Comparison of ENCODE assay signal across 11 cellular contexts in genomic region chr6:151681426-151682059, GRCh38.
DNase-seq lines count a peak whose midpoint lies in the region; ATAC-seq, FAIRE-seq and TF ChIP-seq lines count a peak whose summit lies in the region.
"Had no signal": no experiment of that assay in that cellular context is flagged by ENCODE, and none has a peak within 500 bp of the region (broad histone marks: within the 10 kb centered on the region; RNA-seq: fewer than 3 reads in every experiment).

No MANE protein-coding gene starts in this region.

- no peak for TF ChIP-seq POLR2A in transverse colon (IDR thresholded peaks at IDR 0.05)

- no peaks in the 10 kb centered on the region for H3K9me3 ChIP-seq in mesenchymal stem cell (ENCODE audit: control insufficient read depth, low read length)
- no peaks in the 10 kb centered on the region for H3K9me3 ChIP-seq in transverse colon

- CTCF ChIA-PET in activated CD4-positive, alpha-beta T cell treated with anti-CD3 and anti-CD28 coated beads for 36 hours (lab: Charles Lee), result interaction anchor here (0.6 to 1.7 kb wide), 4 partner anchors 9 to 657 kb away, joined by 3 to 7 read pairs (median 4); no protein-coding TSS in a partner anchor

- no peaks in the 10 kb centered on the region for H3K79me1 ChIP-seq in mesenchymal stem cell (replicated peaks; ENCODE audit: low read length, poor library complexity, severe bottlenecking)

- no peak overlapping the region for H3K23ac ChIP-seq in mesenchymal stem cell (ENCODE audit: low read length in 2 of 2)

- no peak overlapping the region for H3K4ac ChIP-seq in mesenchymal stem cell (ENCODE audit: low read depth in 1 of 2, low read length in 2 of 2)

- H3K36me3 ChIP-seq in bronchial epithelial cell (ENCODE audit: control insufficient read depth, insufficient read depth, low read length) (no peaks in the 10 kb centered on the region), mesenchymal stem cell (ENCODE audit: control insufficient read depth in 1 of 2, insufficient read depth in 2 of 2, low read depth in 1 of 2, low read length in 2 of 2) (no peaks in the 10 kb centered on the region), transverse colon (no peaks in the 10 kb centered on the region)

- no peak for DNase-seq in activated CD4-positive, alpha-beta T cell treated with anti-CD3 and anti-CD28 coated beads for 36 hours
- DNase-seq in activated CD4-positive, alpha-beta T cell treated with anti-CD3 and anti-CD28 coated beads for 1 hour, result no peak
- DNase-seq in bronchial epithelial cell (ENCODE audit: low read depth) (no peak), mesenchymal stem cell (no peak), transverse colon (peak; percentile 32), HuH-7 (ENCODE audit: low spot score) (no peak), NCI-H1417 (lab: John Stamatoyannopoulos, UW) (no peak)
- DNase-seq: NCI-H2081 had no signal

- H3K36me3 Mint-ChIP-seq in activated CD4-positive, alpha-beta T cell treated with anti-CD3 and anti-CD28 coated beads for 36 hours (ENCODE audit: low read depth), result no peaks in the 10 kb centered on the region

- 80% methylated on average over 23 of the region's 23 CpGs for WGBS in mesenchymal stem cell
- 29 to 54% methylated on average over 2 to 23 of the region's 23 CpGs for WGBS in transverse colon (ENCODE audit: low coverage in 1 of 2), 2 donors

- H3K27me3 ChIP-seq in bronchial epithelial cell (ENCODE audit: control insufficient read depth, insufficient read depth, low read length) (no peaks in the 10 kb centered on the region), mesenchymal stem cell (ENCODE audit: control insufficient read depth in 1 of 2, insufficient read depth in 1 of 2, low read length in 2 of 2) (no peaks in the 10 kb centered on the region), transverse colon (no peaks in the 10 kb centered on the region)

- H3K9me3 Mint-ChIP-seq in activated CD4-positive, alpha-beta T cell treated with anti-CD3 and anti-CD28 coated beads for 36 hours (ENCODE audit: low read depth), result no peaks in the 10 kb centered on the region

- H2AFZ ChIP-seq in mesenchymal stem cell (ENCODE audit: low read depth, low read length), result no peak overlapping the region

- peaks cover 4% of the 10 kb centered on the region for H3K27me3 Mint-ChIP-seq in activated CD4-positive, alpha-beta T cell treated with anti-CD3 and anti-CD28 coated beads for 36 hours

- peaks cover 13% of the 10 kb centered on the region for H3K4me1 Mint-ChIP-seq in activated CD4-positive, alpha-beta T cell treated with anti-CD3 and anti-CD28 coated beads for 36 hours

- FAIRE-seq in bronchial epithelial cell (lab: Jason Lieb, UNC), result no peak
- FAIRE-seq: urothelium cell line had no signal

- peak overlapping the region; percentile 69 for H3K9ac ChIP-seq in mesenchymal stem cell (ENCODE audit: low read length)

- H3K4me3 ChIP-seq in bronchial epithelial cell (ENCODE audit: low read depth, low read length) (peak overlapping the region; percentile 3), mesenchymal stem cell (ENCODE audit: insufficient read depth in 1 of 2, low read depth in 1 of 2, low read length in 2 of 2) (peak overlapping the region in 1 of 2 experiments; percentile 67), transverse colon (peak overlapping the region in 1 of 4 donors; percentile 29)
- H3K4me3 ChIP-seq: smooth muscle cell had no signal

- ATAC-seq in activated CD4-positive, alpha-beta T cell treated with anti-CD3 and anti-CD28 coated beads for 36 hours, result no peak
- no peak for ATAC-seq in HG03457 (IDR thresholded peaks at IDR 0.05; ENCODE audit: unreplicated experiment)

- H3K18ac ChIP-seq in mesenchymal stem cell (ENCODE audit: low read depth in 1 of 2, low read length in 2 of 2), result no peak overlapping the region

- TF ChIP-seq CTCF in bronchial epithelial cell (IDR thresholded peaks at IDR 0.05; ENCODE audit: insufficient read depth, low read length, severe bottlenecking) (no peak), transverse colon (IDR thresholded peaks at IDR 0.05) (no peak)

- no peak overlapping the region for H2BK5ac ChIP-seq in mesenchymal stem cell (ENCODE audit: low read depth, low read length, poor library complexity, severe bottlenecking)

- H3K27ac Mint-ChIP-seq in activated CD4-positive, alpha-beta T cell treated with anti-CD3 and anti-CD28 coated beads for 36 hours, result peak overlapping the region; percentile 39

- no peak overlapping the region for H2BK12ac ChIP-seq in mesenchymal stem cell (ENCODE audit: low read length in 2 of 2)

- H3K4me1 ChIP-seq in mesenchymal stem cell (ENCODE audit: control insufficient read depth, insufficient read depth, low read depth, low read length), result no peaks in the 10 kb centered on the region
- no peaks in the 10 kb centered on the region for H3K4me1 ChIP-seq in transverse colon

- in situ Hi-C loops in transverse colon (cut with MboI; ENCODE audit: low pct_ligation_motif_present in 1 of 4, low pct_unique_long_range_greater_than_20kb in 1 of 4, low sequenced_read_pairs in 3 of 4), result loop anchor here in 2 of 4 donors (25.0 kb wide), 1 partner anchor 431 kb away; no protein-coding TSS in a partner anchor

- H2AK5ac ChIP-seq in mesenchymal stem cell (ENCODE audit: low read length, severe bottlenecking), result no peak overlapping the region

- no peak overlapping the region for H2BK120ac ChIP-seq in mesenchymal stem cell (ENCODE audit: low read depth, low read length)

- POLR2A ChIA-PET in activated CD4-positive, alpha-beta T cell treated with anti-CD3 and anti-CD28 coated beads for 36 hours (lab: Charles Lee), result no interaction called here

- no peak overlapping the region for H2BK15ac ChIP-seq in mesenchymal stem cell (ENCODE audit: low read depth, poor library complexity, severe bottlenecking)

- no peak overlapping the region for H4K8ac ChIP-seq in mesenchymal stem cell (ENCODE audit: low read length)

- no peak overlapping the region for H4K91ac ChIP-seq in mesenchymal stem cell (ENCODE audit: low read length)

- no peak overlapping the region for H3K27ac ChIP-seq in mesenchymal stem cell (ENCODE audit: low read length, poor library complexity, severe bottlenecking)
- H3K27ac ChIP-seq in transverse colon, result peak overlapping the region; percentile 38 to 50 (median 43)

- intact Hi-C loops in activated CD4-positive, alpha-beta T cell treated with anti-CD3 and anti-CD28 coated beads for 36 hours (cut with DNase I, micrococcal nuclease), result no loop called here
- intact Hi-C loops in transverse colon (cut with DNase I; ENCODE audit: low total_unique reads), result no loop called here

- no peak overlapping the region for H3K14ac ChIP-seq in mesenchymal stem cell (ENCODE audit: low read length in 2 of 2)

- no peak overlapping the region for H3K4me3 Mint-ChIP-seq in activated CD4-positive, alpha-beta T cell treated with anti-CD3 and anti-CD28 coated beads for 36 hours

- no peak overlapping the region for H3K4me2 ChIP-seq in mesenchymal stem cell (ENCODE audit: low read length, poor library complexity, severe bottlenecking)
- H3K4me2 ChIP-seq: smooth muscle cell had no signal

- no peak for TF ChIP-seq EP300 in transverse colon (IDR thresholded peaks at IDR 0.05; ENCODE audit: low read depth)
